In the genomic region with DNA sequence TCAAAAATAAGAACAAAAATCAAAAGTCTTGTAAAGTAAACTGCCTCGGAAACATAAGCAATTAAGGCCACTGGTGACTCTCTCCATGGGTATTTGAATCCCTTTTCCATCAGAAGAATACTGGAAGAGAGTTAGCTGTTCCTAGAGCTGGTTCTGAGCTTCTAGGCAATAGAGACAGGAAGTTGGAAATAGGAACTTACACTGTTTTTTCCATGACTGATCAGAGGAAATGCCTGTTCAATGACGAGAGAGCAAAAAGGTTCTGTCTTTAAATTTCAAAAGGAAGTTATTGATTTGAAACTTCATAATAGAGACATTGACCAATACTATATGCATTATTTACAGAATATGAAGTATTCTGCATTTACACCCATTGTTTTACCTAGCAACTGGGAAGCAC, we compare ENCODE assay signal across 29 cellular contexts.
"Had no signal": no experiment of that assay in that cellular context is flagged by ENCODE, and none has a peak within 500 bp of the region (broad histone marks: within the 10 kb centered on the region; RNA-seq: fewer than 3 reads in every experiment).

No MANE protein-coding gene starts in this region.

- H3K9me3 ChIP-seq: left lung, lower lobe of right lung, mucosa of descending colon, ovary, stomach, suprapubic skin, thoracic aorta, tibial artery, upper lobe of right lung had no signal

- H3K27ac ChIP-seq: left lung, lower lobe of right lung, ovary, skin epidermis, stomach, suprapubic skin, thoracic aorta, tibial artery, upper lobe of right lung had no signal

- FAIRE-seq: islet of Langerhans, urothelium cell line had no signal

- H3K4me3 ChIP-seq: left lung, lower lobe of right lung, mucosa of descending colon, ovary, skin epidermis, stomach, suprapubic skin, thoracic aorta, tibial artery, upper lobe of right lung had no signal

- H3K36me3 ChIP-seq: left lung, lower lobe of right lung, ovary, stomach, suprapubic skin, thoracic aorta, tibial artery, upper lobe of right lung had no signal

- H3K4me1 ChIP-seq: left lung, lower lobe of right lung, stomach, suprapubic skin, tibial artery, upper lobe of right lung had no signal

- H3K27me3 ChIP-seq: left lung, ovary, stomach, suprapubic skin, tibial artery, upper lobe of right lung had no signal

- ATAC-seq: left colon; left lung; lower lobe of right lung; mucosa of descending colon; naive thymus-derived CD4-positive, alpha-beta T cell; natural killer cell treated with Interleukin-12 subunit alpha and Interleukin-12 subunit beta and Interleukin-15 and Interleukin-18, amount 100 ng/mL, for 72 hours; right cardiac atrium; sciatic nerve; stimulated activated naive B cell treated with anti-CD40 and anti-IgM and Interleukin-4, amounts not matched to agents 10 μg/mL and 1 μg/mL and 100 μg/mL, for 72 hours; stimulated activated naive CD8-positive, alpha-beta T cell treated with anti-CD3 and anti-CD28 coated beads, Interleukin-15, Interleukin-2, amounts not matched to agents 100 U/mL and 50 U/mL, for 24 hours; upper lobe of right lung had no signal

- DNase-seq: hippocampal formation; kidney; left colon; left lung; lower lobe of right lung; mesendoderm; midbrain; mucosa of descending colon; naive thymus-derived CD4-positive, alpha-beta T cell; ovary; retina; right cardiac atrium; stimulated activated CD4-positive, alpha-beta T cell treated with anti-CD3 and anti-CD28 coated beads, Interleukin-12 subunit alpha, Interleukin-12 subunit beta, amount 100 ng/mL, for 4 hours; stimulated activated CD4-positive, alpha-beta T cell treated with anti-CD3 and anti-CD28 coated beads, Interleukin-15, amount 100 ng/mL, for 24 hours; stimulated activated CD4-positive, alpha-beta T cell treated with anti-CD3 and anti-CD28 coated beads, Interleukin-2, amount 100 ng/mL, for 24 hours; stimulated activated CD4-positive, alpha-beta T cell treated with anti-CD3 and anti-CD28 coated beads, Interleukin-4, amount 100 ng/mL, for 1 hour; stimulated activated naive B cell treated with anti-CD40 and anti-IgM and Interleukin-4, amounts not matched to agents 10 μg/mL and 1 μg/mL and 100 μg/mL, for 72 hours; stimulated activated naive CD8-positive, alpha-beta T cell treated with anti-CD3 and anti-CD28 coated beads, Interleukin-15, Interleukin-2, amounts not matched to agents 100 U/mL and 50 U/mL, for 24 hours; stomach; tibial artery; trophoblast cell; upper lobe of right lung had no signal
